Comparison of ENCODE assay signal across 1 cellular context in genomic region chr10:3779146-3779707, GRCh38.
TF ChIP-seq lines count a peak whose summit lies in the region.

No MANE protein-coding gene starts in this region.

TF ChIP-seq in liver, 16 proteins besides CTCF, POLR2A, EP300 and RAD21 (continued from another document):
- TF ChIP-seq REST (IDR thresholded peaks at IDR 0.05) (no peak), FOXA2 (IDR thresholded peaks at IDR 0.05) (no peak), JUND (IDR thresholded peaks at IDR 0.05) (no peak), RXRA (IDR thresholded peaks at IDR 0.05) (no peak), ZBTB33 (IDR thresholded peaks at IDR 0.05) (no peak), MAX (IDR thresholded peaks at IDR 0.05) (no peak), EGR1 (IDR thresholded peaks at IDR 0.05; ENCODE audit: low read depth in 2 of 2) (no peak), SP1 (IDR thresholded peaks at IDR 0.05) (no peak)
